17 cellular contexts compared by ENCODE assay signal in genomic region chr7:16587129-16587528, GRCh38.
"Had no signal": no experiment of that assay in that cellular context is flagged by ENCODE, and none has a peak within 500 bp of the region (broad histone marks: within the 10 kb centered on the region; RNA-seq: fewer than 3 reads in every experiment).

No MANE protein-coding gene starts in this region.

- H3K4me2 ChIP-seq: SK-N-SH had no signal

- DNase-seq: activated CD4-positive, alpha-beta memory T cell treated with anti-CD3 and anti-CD28 coated beads, Interleukin-2, amount 10 ng/mL, durations not matched to agents 7 days and 5 days; activated CD4-positive, alpha-beta T cell treated with anti-CD3 and anti-CD28 coated beads for 36 hours; activated CD4-positive, alpha-beta T cell treated with anti-CD3 and anti-CD28 coated beads, Interleukin-2, amount 50 U/mL, for 1 hour; activated naive CD4-positive, alpha-beta T cell treated with anti-CD3 and anti-CD28 coated beads, Interleukin-2, amount 50 U/mL, for 16 hours; activated naive CD8-positive, alpha-beta T cell treated with anti-CD3 and anti-CD28 coated beads, Interleukin-2, amount 10 ng/mL, durations not matched to agents 7 days and 5 days; activated T-cell treated with anti-CD3 and anti-CD28 coated beads for 4 hours; activated T-cell treated with anti-CD3 and anti-CD28 coated beads, Interleukin-2, amount 50 U/mL, for 48 hours; aorta; central memory CD4-positive, alpha-beta T cell; NCI-H1417 treated with DMSO at 0.1 percent for 48 hours; NCI-H1694; NCI-H2107; T-helper 1 cell had no signal

- H3K27ac ChIP-seq: coronary artery, WERI-Rb-1 had no signal

- H3K36me3 ChIP-seq: WERI-Rb-1 had no signal

- H3K9ac ChIP-seq: SK-N-SH had no signal

- H3K4me3 ChIP-seq: coronary artery had no signal

- H3K9me3 ChIP-seq: SK-N-SH had no signal

- FAIRE-seq: bronchial epithelial cell had no signal

- ATAC-seq: activated CD4-positive, alpha-beta T cell treated with anti-CD3 and anti-CD28 coated beads for 36 hours had no signal
